ENCODE assay signal across 8 cellular contexts in the genomic region with DNA sequence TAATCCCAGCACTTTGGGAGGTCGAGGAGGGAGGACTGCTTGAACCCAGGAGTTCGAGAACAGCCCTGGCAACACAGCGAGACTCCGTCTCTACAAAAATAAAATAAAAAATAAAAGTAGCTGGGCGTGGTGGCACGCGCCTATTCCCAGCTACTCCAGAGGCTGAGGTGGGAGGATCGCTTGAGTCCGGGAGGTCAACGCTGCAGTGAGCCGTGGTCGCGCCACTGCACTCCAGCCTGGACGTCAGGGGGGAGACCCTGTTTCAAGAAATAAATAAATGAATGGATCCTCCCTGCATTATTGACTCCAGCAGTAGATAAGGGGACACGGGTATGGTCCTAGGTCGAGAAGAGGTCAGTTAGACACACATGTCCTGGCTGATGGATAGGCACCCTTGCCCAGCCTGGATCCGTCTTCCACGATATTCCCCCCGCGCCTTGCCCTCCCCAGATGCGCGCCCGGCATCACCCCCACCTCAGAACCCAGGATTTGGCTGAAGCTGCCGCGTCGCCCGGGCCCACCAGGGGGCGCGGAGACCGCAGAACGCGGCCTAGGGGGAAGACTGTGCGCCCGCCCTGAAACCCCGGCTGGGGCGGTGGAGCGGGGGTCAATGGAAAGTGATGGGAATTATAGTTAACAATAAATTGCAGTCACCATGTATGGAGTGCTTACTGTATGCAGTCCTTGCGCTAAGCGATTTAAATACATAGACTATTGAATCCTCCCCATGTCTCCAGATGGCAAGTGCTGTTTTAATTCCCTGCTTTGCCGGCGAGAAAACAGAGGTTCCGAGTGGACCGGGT. TPM values are rescaled to one million over a fixed set of nuclear protein-coding genes. Genes with fewer than 3 reads are reported as not detected.
DNase-seq lines count a peak whose midpoint lies in the region; ATAC-seq, FAIRE-seq and TF ChIP-seq lines count a peak whose summit lies in the region.

No MANE protein-coding gene starts in this region.

- H3K36me3 Mint-ChIP-seq in natural killer cell, result no peaks in the 10 kb centered on the region

- no peak for FAIRE-seq in RCC 7860 (lab: Jason Lieb, UNC)

- ATAC-seq in natural killer cell, result peak; percentile 25 to 40 (median 30)
- peak; percentile 57 for ATAC-seq in stimulated activated naive CD8-positive, alpha-beta T cell treated with anti-CD3 and anti-CD28 coated beads, Interleukin-15, amount 100 ng/mL, for 72 hours

- TF ChIP-seq CTCF in fibroblast of the aortic adventitia (IDR thresholded peaks at IDR 0.05; ENCODE audit: insufficient read depth, low read length), result peak; percentile 96
- peak; percentile 96 for TF ChIP-seq CTCF in natural killer cell (IDR thresholded peaks at IDR 0.05)

- peaks cover 16 to 36% of the 10 kb centered on the region in 2 donors for H3K4me1 Mint-ChIP-seq in natural killer cell
- peaks cover 59% of the 10 kb centered on the region for H3K4me1 Mint-ChIP-seq in stimulated activated naive CD8-positive, alpha-beta T cell treated with anti-CD3 and anti-CD28 coated beads, Interleukin-15, amount 100 ng/mL, for 72 hours

- peak overlapping the region; percentile 86 for H3K4me3 Mint-ChIP-seq in natural killer cell
- peak overlapping the region; percentile 89 to 94 for H3K4me3 Mint-ChIP-seq in stimulated activated naive CD8-positive, alpha-beta T cell treated with anti-CD3 and anti-CD28 coated beads, Interleukin-15, amount 100 ng/mL, for 72 hours

- intact Hi-C loops in natural killer cell (cut with micrococcal nuclease), result loop anchor here (1.0 kb wide), 1 partner anchor 19 kb away; no protein-coding TSS in a partner anchor

- H3K4me3 ChIP-seq in Jurkat, Clone E6-1 (ENCODE audit: low read length), result peak overlapping the region; percentile 73
- peak overlapping the region; percentile 77 for H3K4me3 ChIP-seq in fibroblast of the aortic adventitia (ENCODE audit: low read depth, low read length)

- no peaks in the 10 kb centered on the region for H3K9me3 Mint-ChIP-seq in natural killer cell
- no peaks in the 10 kb centered on the region for H3K9me3 Mint-ChIP-seq in stimulated activated naive CD8-positive, alpha-beta T cell treated with anti-CD3 and anti-CD28 coated beads, Interleukin-15, amount 100 ng/mL, for 72 hours

- H3K27ac Mint-ChIP-seq in natural killer cell, result peak overlapping the region; percentile 83 to 90
- H3K27ac Mint-ChIP-seq in stimulated activated naive CD8-positive, alpha-beta T cell treated with anti-CD3 and anti-CD28 coated beads, Interleukin-15, amount 100 ng/mL, for 72 hours, result peak overlapping the region; percentile 24 to 34

- DNase-seq in GM03348 (ENCODE audit: low spot score) (peak; percentile 89), RCC 7860 (ENCODE audit: low spot score) (peak; percentile 59), fibroblast of the aortic adventitia (ENCODE audit: low read depth) (peak; percentile 80), natural killer cell (peak; percentile 83), HPDE6-E6E7 (ENCODE audit: extremely low spot score) (no peak)
- no peak for DNase-seq in Jurkat, Clone E6-1 (ENCODE audit: low read depth, low spot score)
- peak; percentile 71 for DNase-seq in activated effector memory CD4-positive, alpha-beta T cell treated with Interleukin-2 at 50 U/mL for 16 hours
- DNase-seq in stimulated activated naive CD8-positive, alpha-beta T cell treated with anti-CD3 and anti-CD28 coated beads, Interleukin-15, amount 100 ng/mL, for 72 hours, result peak; percentile 84 to 87

- no peaks in the 10 kb centered on the region for H3K27me3 Mint-ChIP-seq in natural killer cell (ENCODE audit: low read depth in 2 of 2)
- H3K27me3 Mint-ChIP-seq in stimulated activated naive CD8-positive, alpha-beta T cell treated with anti-CD3 and anti-CD28 coated beads, Interleukin-15, amount 100 ng/mL, for 72 hours, result no peaks in the 10 kb centered on the region

RNA-seq across cellular contexts. Expression of a gene that starts 2.1 kb away (rescaled TPM):
- 26.6 TPM for polyA plus RNA-seq in Jurkat, Clone E6-1 (2012; ENCODE audit: insufficient read depth, insufficient read length)
- total RNA-seq in fibroblast of the aortic adventitia (ENCODE audit: low replicate concordance), result 15.5 and 31.2 TPM in 2 replicates
- 10 to 100 TPM; 13.3 to 15.3 (median 13.9) TPM for total RNA-seq in natural killer cell

RNA-seq across cellular contexts. Expression of a gene that starts 13.9 kb away (rescaled TPM):
- 22.6 TPM for polyA plus RNA-seq in Jurkat, Clone E6-1 (2012; ENCODE audit: insufficient read depth, insufficient read length)
- 87.9 and 263 TPM in 2 replicates for total RNA-seq in fibroblast of the aortic adventitia (ENCODE audit: low replicate concordance)
- 100 to 1,000 TPM; 781 to 903 (median 859) TPM for total RNA-seq in natural killer cell

RNA-seq across cellular contexts. Expression of a gene that starts 24.2 kb away (rescaled TPM):
- polyA plus RNA-seq in Jurkat, Clone E6-1 (2012; ENCODE audit: insufficient read depth, insufficient read length), result 291 TPM
- total RNA-seq in fibroblast of the aortic adventitia (ENCODE audit: low replicate concordance) (66.7 and 163 TPM in 2 replicates), natural killer cell (10 to 100 TPM; 28.8 to 67.1 (median 66.9) TPM)

RNA-seq across cellular contexts. Expression of a gene that starts 24.5 kb away (rescaled TPM):
- polyA plus RNA-seq in Jurkat, Clone E6-1 (2012; ENCODE audit: insufficient read depth, insufficient read length), result 89.2 TPM
- not detected in 2 replicates for total RNA-seq in fibroblast of the aortic adventitia (ENCODE audit: low replicate concordance)
- total RNA-seq in natural killer cell, result 1 to 10 TPM; 1.7 to 2.8 (median 2.2) TPM

RNA-seq across cellular contexts. Expression of a gene that starts 25.8 kb away (rescaled TPM):
- not detected for polyA plus RNA-seq in Jurkat, Clone E6-1 (2012; ENCODE audit: insufficient read depth, insufficient read length)
- not detected in 2 replicates for total RNA-seq in fibroblast of the aortic adventitia (ENCODE audit: low replicate concordance)
- not detected for total RNA-seq in natural killer cell

Comparison
In these comparisons a context has a peak if more than half of its experiments do, and no peak if none do; other contexts are left out.
1. DNase-seq: peak in GM03348 (single experiment), RCC 7860 (single experiment), activated effector memory CD4-positive, alpha-beta T cell treated with Interleukin-2 at 50 U/mL for 16 hours (single experiment), fibroblast of the aortic adventitia (single experiment), natural killer cell (single experiment) and stimulated activated naive CD8-positive, alpha-beta T cell treated with anti-CD3 and anti-CD28 coated beads, Interleukin-15, amount 100 ng/mL, for 72 hours (2 of 2); none in Jurkat, Clone E6-1 (single experiment) and HPDE6-E6E7 (single experiment).